Comparison of ENCODE assay signal across 19 cellular contexts in the genomic region with DNA sequence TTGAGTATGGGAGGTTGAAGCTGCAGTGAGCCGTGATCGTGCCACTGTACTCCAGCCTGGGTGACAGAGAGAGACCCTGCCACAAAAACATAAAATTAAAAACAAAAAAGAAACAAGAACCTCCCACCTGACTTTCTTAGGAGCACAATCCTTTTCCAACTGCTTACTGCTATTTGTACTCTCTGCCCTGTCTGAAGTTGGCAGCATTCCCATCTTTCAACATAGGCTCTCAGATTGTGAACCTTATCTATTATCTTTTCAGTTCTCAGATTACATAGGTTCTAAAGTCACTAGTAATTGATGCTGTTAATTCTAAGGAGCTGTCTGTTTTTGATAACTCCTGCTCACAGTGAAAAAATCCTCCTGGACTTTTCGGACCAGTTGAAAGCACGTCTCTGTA.
"Had no signal": no experiment of that assay in that cellular context is flagged by ENCODE, and none has a peak within 500 bp of the region (broad histone marks: within the 10 kb centered on the region; RNA-seq: fewer than 3 reads in every experiment).

No MANE protein-coding gene starts in this region.

- H3K4me3 ChIP-seq: heart left ventricle, left ventricle myocardium inferior, lung, psoas muscle, stomach had no signal

- H3K27me3 ChIP-seq: heart left ventricle, neutrophil, stomach had no signal

- H3K4me1 ChIP-seq: heart left ventricle, left ventricle myocardium inferior, psoas muscle, stomach had no signal

- DNase-seq: effector memory CD4-positive, alpha-beta T cell; heart left ventricle; hypothalamus; islet precursor cell; left ventricle myocardium inferior; mesenchymal stem cell; naive thymus-derived CD4-positive, alpha-beta T cell; psoas muscle; retina; stimulated activated CD4-positive, alpha-beta T cell treated with anti-CD3 and anti-CD28 coated beads, Interleukin-2, amount 100 ng/mL, for 24 hours; stimulated activated CD4-positive, alpha-beta T cell treated with anti-CD3 and anti-CD28 coated beads, Interleukin-4, amount 100 ng/mL, for 4 hours; stimulated activated naive B cell treated with anti-CD40 and anti-IgM and Interleukin-4, amounts not matched to agents 10 μg/mL and 1 μg/mL and 100 μg/mL, for 72 hours; stomach; substantia nigra; trophoblast cell had no signal

- H3K36me3 ChIP-seq: heart left ventricle, left ventricle myocardium inferior, neutrophil, stomach had no signal

- ATAC-seq: esophagus mucosa; heart left ventricle; naive thymus-derived CD4-positive, alpha-beta T cell; psoas muscle; sciatic nerve; stimulated activated naive B cell treated with anti-CD40 and anti-IgM and Interleukin-4, amounts not matched to agents 10 μg/mL and 1 μg/mL and 100 μg/mL, for 72 hours had no signal

- H3K27ac ChIP-seq: heart left ventricle, left ventricle myocardium inferior, neutrophil, psoas muscle, stomach had no signal
